In the genomic region with DNA sequence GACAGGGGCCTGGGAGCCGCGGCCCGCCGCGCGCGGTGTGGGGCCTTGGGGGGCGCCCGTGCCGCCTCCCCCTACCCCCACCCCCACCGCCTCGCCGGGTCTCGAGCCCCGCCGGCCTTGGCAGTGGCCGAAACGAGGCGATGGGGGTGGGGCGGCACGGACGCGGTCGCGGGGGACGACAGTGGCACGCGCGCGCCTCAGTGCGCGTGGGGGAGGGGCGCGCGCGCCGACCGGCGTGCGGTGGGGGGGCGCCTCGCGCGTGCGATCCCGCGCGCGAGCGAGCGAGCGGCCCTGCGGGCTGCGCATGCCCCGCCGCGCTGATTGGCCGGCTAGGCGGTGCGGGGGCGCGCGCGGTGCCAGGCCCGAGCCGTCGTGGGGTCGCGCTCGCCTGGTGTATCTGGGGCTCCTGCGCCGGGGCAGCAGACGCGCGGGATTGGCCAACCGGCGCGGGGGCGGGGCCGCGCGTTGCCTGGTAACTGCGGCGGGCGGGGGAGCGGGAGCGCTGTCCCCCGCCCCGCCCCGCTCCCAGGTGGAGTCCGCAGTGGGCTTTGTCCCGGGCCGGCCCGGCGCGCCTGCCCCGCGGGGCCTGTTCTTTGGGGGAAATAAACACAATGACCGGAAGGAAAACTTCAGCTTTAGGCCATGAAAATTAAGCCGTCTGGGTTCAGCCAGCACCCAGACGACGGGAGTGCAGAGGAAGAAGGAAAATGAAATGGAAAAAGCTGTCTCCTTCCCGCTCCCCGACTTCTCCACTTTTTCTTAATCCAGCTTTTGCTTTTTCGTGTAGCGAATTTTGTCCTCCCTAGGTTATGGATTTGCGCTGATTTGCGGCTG, we compare ENCODE assay signal across 1 cellular context.
TF ChIP-seq lines count a peak whose summit lies in the region.

No MANE protein-coding gene starts in this region.

TF ChIP-seq in K562, 482 proteins besides CTCF, POLR2A, EP300 and RAD21 (continued from another document and continues in another):
- TF ChIP-seq, protein P1, sequence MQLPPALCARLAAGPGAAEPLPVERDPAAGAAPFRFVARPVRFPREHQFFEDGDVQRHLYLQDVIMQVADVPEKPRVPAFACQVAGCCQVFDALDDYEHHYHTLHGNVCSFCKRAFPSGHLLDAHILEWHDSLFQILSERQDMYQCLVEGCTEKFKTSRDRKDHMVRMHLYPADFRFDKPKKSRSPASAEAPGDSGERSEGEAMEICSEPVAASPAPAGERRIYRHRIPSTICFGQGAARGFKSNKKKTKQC (CRISPR knock-in tag; IDR thresholded peaks at IDR 0.05): 0 out of 2 replicates have a peak, but pooled peaks have one; percentile 4
- TF ChIP-seq, protein P2, sequence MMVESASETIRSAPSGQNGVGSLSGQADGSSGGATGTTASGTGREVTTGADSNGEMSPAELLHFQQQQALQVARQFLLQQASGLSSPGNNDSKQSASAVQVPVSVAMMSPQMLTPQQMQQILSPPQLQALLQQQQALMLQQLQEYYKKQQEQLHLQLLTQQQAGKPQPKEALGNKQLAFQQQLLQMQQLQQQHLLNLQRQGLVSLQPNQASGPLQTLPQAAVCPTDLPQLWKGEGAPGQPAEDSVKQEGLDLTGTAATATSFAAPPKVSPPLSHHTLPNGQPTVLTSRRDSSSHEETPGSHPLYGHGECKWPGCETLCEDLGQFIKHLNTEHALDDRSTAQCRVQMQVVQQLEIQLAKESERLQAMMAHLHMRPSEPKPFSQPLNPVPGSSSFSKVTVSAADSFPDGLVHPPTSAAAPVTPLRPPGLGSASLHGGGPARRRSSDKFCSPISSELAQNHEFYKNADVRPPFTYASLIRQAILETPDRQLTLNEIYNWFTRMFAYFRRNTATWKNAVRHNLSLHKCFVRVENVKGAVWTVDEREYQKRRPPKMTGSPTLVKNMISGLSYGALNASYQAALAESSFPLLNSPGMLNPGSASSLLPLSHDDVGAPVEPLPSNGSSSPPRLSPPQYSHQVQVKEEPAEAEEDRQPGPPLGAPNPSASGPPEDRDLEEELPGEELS (CRISPR knock-in tag; IDR thresholded peaks at IDR 0.05; ENCODE audit: borderline replicate concordance): no peak
- TF ChIP-seq ZBED1 (IDR thresholded peaks at IDR 0.05) (no peak), GATA2 (CRISPR knock-in tag; IDR thresholded peaks at IDR 0.05) (no peak), MYNN (IDR thresholded peaks at IDR 0.05) (no peak), MYNN (CRISPR knock-in tag; IDR thresholded peaks at IDR 0.05) (no peak), DNMT1 (IDR thresholded peaks at IDR 0.05) (no peak), XRCC4 (IDR thresholded peaks at IDR 0.05; ENCODE audit: extremely low read depth, insufficient read depth, insufficient read length) (no peak), KAT8 (IDR thresholded peaks at IDR 0.05; ENCODE audit: low read depth) (no peak), DMBX1 (CRISPR knock-in tag; IDR thresholded peaks at IDR 0.05; ENCODE audit: borderline replicate concordance) (no peak; the same call in 1 of the 2 replicates), FOXA1 (IDR thresholded peaks at IDR 0.05; ENCODE audit: borderline replicate concordance) (no peak), CCAR2 (IDR thresholded peaks at IDR 0.05; ENCODE audit: low read depth, low read length) (no peak), ZNF778 (CRISPR knock-in tag; IDR thresholded peaks at IDR 0.05) (no peak), NONO (IDR thresholded peaks at IDR 0.05; ENCODE audit: low read depth in 2 of 2, low read length in 1 of 2) (peak in 1 of 2 experiments; percentile 67; a peak in 2 of 4 replicates), NFYB (IDR thresholded peaks at IDR 0.05; ENCODE audit: extremely low read depth, insufficient read length) (peak; percentile 89), CXXC5 (CRISPR knock-in tag; IDR thresholded peaks at IDR 0.05) (peak; percentile 89), NR3C1 (CRISPR knock-in tag; IDR thresholded peaks at IDR 0.05) (no peak), FOSL1 (tag; conservative IDR thresholded peaks at IDR 0.05) (peak; percentile 55), SAP30 (IDR thresholded peaks at IDR 0.05; ENCODE audit: borderline replicate concordance, insufficient read depth, low read depth, low read length, poor library complexity, severe bottlenecking) (peak; percentile 36), ZKSCAN1 (IDR thresholded peaks at IDR 0.05; ENCODE audit: low read depth, low read length) (peak; percentile 3; the same call in 1 of the 2 replicates), ZNF445 (CRISPR knock-in tag; IDR thresholded peaks at IDR 0.05; ENCODE audit: low read depth) (no peak), ZBTB7A (IDR thresholded peaks at IDR 0.05; ENCODE audit: borderline replicate concordance, control insufficient read depth, low read depth, low read length) (peak; percentile 66; the same call in 1 of the 2 replicates), TAF1 (IDR thresholded peaks at IDR 0.05; ENCODE audit: control insufficient read depth, extremely low read depth, insufficient read depth, low read length, severe bottlenecking) (peak; percentile 34), KLF13 (tag; IDR thresholded peaks at IDR 0.05; ENCODE audit: borderline replicate concordance, low read depth) (no peak), SP1 (CRISPR knock-in tag; IDR thresholded peaks at IDR 0.05) (no peak), ZNF695 (CRISPR knock-in tag; IDR thresholded peaks at IDR 0.05) (no peak), CBFB (CRISPR knock-in tag; IDR thresholded peaks at IDR 0.05) (no peak)
- TF ChIP-seq, protein P3, sequence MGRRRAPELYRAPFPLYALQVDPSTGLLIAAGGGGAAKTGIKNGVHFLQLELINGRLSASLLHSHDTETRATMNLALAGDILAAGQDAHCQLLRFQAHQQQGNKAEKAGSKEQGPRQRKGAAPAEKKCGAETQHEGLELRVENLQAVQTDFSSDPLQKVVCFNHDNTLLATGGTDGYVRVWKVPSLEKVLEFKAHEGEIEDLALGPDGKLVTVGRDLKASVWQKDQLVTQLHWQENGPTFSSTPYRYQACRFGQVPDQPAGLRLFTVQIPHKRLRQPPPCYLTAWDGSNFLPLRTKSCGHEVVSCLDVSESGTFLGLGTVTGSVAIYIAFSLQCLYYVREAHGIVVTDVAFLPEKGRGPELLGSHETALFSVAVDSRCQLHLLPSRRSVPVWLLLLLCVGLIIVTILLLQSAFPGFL (CRISPR knock-in tag; IDR thresholded peaks at IDR 0.05): no peak
- TF ChIP-seq, protein P4, sequence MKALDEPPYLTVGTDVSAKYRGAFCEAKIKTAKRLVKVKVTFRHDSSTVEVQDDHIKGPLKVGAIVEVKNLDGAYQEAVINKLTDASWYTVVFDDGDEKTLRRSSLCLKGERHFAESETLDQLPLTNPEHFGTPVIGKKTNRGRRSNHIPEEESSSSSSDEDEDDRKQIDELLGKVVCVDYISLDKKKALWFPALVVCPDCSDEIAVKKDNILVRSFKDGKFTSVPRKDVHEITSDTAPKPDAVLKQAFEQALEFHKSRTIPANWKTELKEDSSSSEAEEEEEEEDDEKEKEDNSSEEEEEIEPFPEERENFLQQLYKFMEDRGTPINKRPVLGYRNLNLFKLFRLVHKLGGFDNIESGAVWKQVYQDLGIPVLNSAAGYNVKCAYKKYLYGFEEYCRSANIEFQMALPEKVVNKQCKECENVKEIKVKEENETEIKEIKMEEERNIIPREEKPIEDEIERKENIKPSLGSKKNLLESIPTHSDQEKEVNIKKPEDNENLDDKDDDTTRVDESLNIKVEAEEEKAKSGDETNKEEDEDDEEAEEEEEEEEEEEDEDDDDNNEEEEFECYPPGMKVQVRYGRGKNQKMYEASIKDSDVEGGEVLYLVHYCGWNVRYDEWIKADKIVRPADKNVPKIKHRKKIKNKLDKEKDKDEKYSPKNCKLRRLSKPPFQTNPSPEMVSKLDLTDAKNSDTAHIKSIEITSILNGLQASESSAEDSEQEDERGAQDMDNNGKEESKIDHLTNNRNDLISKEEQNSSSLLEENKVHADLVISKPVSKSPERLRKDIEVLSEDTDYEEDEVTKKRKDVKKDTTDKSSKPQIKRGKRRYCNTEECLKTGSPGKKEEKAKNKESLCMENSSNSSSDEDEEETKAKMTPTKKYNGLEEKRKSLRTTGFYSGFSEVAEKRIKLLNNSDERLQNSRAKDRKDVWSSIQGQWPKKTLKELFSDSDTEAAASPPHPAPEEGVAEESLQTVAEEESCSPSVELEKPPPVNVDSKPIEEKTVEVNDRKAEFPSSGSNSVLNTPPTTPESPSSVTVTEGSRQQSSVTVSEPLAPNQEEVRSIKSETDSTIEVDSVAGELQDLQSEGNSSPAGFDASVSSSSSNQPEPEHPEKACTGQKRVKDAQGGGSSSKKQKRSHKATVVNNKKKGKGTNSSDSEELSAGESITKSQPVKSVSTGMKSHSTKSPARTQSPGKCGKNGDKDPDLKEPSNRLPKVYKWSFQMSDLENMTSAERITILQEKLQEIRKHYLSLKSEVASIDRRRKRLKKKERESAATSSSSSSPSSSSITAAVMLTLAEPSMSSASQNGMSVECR (CRISPR knock-in tag; IDR thresholded peaks at IDR 0.05): peak; percentile 47; the same call in 1 of the 2 replicates
- TF ChIP-seq, protein P5, sequence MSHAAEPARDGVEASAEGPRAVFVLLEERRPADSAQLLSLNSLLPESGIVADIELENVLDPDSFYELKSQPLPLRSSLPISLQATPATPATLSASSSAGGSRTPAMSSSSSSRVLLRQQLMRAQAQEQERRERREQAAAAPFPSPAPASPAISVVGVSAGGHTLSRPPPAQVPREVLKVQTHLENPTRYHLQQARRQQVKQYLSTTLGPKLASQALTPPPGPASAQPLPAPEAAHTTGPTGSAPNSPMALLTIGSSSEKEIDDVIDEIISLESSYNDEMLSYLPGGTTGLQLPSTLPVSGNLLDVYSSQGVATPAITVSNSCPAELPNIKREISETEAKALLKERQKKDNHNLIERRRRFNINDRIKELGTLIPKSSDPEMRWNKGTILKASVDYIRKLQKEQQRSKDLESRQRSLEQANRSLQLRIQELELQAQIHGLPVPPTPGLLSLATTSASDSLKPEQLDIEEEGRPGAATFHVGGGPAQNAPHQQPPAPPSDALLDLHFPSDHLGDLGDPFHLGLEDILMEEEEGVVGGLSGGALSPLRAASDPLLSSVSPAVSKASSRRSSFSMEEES (CRISPR knock-in tag; IDR thresholded peaks at IDR 0.05): no peak
- TF ChIP-seq, protein P6, sequence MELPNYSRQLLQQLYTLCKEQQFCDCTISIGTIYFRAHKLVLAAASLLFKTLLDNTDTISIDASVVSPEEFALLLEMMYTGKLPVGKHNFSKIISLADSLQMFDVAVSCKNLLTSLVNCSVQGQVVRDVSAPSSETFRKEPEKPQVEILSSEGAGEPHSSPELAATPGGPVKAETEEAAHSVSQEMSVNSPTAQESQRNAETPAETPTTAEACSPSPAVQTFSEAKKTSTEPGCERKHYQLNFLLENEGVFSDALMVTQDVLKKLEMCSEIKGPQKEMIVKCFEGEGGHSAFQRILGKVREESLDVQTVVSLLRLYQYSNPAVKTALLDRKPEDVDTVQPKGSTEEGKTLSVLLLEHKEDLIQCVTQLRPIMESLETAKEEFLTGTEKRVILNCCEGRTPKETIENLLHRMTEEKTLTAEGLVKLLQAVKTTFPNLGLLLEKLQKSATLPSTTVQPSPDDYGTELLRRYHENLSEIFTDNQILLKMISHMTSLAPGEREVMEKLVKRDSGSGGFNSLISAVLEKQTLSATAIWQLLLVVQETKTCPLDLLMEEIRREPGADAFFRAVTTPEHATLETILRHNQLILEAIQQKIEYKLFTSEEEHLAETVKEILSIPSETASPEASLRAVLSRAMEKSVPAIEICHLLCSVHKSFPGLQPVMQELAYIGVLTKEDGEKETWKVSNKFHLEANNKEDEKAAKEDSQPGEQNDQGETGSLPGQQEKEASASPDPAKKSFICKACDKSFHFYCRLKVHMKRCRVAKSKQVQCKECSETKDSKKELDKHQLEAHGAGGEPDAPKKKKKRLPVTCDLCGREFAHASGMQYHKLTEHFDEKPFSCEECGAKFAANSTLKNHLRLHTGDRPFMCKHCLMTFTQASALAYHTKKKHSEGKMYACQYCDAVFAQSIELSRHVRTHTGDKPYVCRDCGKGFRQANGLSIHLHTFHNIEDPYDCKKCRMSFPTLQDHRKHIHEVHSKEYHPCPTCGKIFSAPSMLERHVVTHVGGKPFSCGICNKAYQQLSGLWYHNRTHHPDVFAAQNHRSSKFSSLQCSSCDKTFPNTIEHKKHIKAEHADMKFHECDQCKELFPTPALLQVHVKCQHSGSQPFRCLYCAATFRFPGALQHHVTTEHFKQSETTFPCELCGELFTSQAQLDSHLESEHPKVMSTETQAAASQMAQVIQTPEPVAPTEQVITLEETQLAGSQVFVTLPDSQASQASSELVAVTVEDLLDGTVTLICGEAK (IDR thresholded peaks at IDR 0.05): 0 out of 2 replicates have a peak, but pooled peaks have one; percentile 44
- TF ChIP-seq, protein P6 (CRISPR knock-in tag; IDR thresholded peaks at IDR 0.05): no peak
- TF ChIP-seq, protein P7, sequence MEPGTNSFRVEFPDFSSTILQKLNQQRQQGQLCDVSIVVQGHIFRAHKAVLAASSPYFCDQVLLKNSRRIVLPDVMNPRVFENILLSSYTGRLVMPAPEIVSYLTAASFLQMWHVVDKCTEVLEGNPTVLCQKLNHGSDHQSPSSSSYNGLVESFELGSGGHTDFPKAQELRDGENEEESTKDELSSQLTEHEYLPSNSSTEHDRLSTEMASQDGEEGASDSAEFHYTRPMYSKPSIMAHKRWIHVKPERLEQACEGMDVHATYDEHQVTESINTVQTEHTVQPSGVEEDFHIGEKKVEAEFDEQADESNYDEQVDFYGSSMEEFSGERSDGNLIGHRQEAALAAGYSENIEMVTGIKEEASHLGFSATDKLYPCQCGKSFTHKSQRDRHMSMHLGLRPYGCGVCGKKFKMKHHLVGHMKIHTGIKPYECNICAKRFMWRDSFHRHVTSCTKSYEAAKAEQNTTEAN (CRISPR knock-in tag; IDR thresholded peaks at IDR 0.05): no peak
